26 cellular contexts compared by ENCODE assay signal in the genomic region with DNA sequence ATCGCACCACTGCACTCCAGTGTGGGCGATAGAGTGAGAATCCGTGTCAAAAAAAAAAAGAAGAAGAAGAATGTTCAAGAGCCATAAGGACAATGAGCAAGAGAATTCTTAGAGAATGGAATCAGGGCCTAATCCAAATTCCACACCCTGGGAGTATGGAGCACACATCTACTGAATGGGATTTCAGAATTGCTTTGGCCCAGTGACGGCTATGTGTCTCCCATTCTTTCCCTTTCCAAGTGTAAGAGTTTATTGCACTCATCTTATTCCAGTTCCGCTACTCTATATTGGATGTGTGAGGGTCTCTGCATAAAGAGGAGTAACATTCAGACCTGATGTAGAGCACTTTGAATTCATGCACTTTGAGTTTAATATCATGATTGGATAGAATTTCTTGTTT.
"Had no signal": no experiment of that assay in that cellular context is flagged by ENCODE, and none has a peak within 500 bp of the region (broad histone marks: within the 10 kb centered on the region; RNA-seq: fewer than 3 reads in every experiment).

No MANE protein-coding gene starts in this region.

- H3K36me3 ChIP-seq: gastrocnemius medialis had no signal

- ATAC-seq: effector memory CD8-positive, alpha-beta T cell; esophagus mucosa; gastrocnemius medialis; heart right ventricle; left cardiac atrium; left lung; left ventricle myocardium superior; lower lobe of right lung; mucosa of descending colon; naive thymus-derived CD8-positive, alpha-beta T cell had no signal

- H3K27ac ChIP-seq: coronary artery, epithelial cell of prostate, esophagus squamous epithelium, gastrocnemius medialis, heart right ventricle, left lung, lower lobe of right lung had no signal

- H3K4me3 ChIP-seq: coronary artery, esophagus squamous epithelium, gastrocnemius medialis, heart right ventricle, left lung, lower lobe of right lung, mucosa of descending colon had no signal

- DNase-seq: effector CD8-positive, alpha-beta T cell; effector memory CD8-positive, alpha-beta T cell; endodermal cell; erythroblast; esophagus squamous epithelium; foreskin fibroblast; foreskin melanocyte; gastrocnemius medialis; glutamatergic neuron; head of caudate nucleus; heart right ventricle; hippocampal formation; left cardiac atrium; left lung; left ventricle myocardium superior; lower lobe of right lung; mesenchymal stem cell; mucosa of descending colon; naive B cell; naive thymus-derived CD8-positive, alpha-beta T cell had no signal

- H3K4me1 ChIP-seq: gastrocnemius medialis, left lung had no signal

- FAIRE-seq: endometrium, islet of Langerhans, keratinocyte had no signal

- H3K27me3 ChIP-seq: esophagus squamous epithelium, gastrocnemius medialis, heart right ventricle, left lung had no signal

- H3K9me3 ChIP-seq: esophagus squamous epithelium, gastrocnemius medialis, left lung, lower lobe of right lung, mucosa of descending colon had no signal
